ENCODE assay signal across 18 cellular contexts in the genomic region with DNA sequence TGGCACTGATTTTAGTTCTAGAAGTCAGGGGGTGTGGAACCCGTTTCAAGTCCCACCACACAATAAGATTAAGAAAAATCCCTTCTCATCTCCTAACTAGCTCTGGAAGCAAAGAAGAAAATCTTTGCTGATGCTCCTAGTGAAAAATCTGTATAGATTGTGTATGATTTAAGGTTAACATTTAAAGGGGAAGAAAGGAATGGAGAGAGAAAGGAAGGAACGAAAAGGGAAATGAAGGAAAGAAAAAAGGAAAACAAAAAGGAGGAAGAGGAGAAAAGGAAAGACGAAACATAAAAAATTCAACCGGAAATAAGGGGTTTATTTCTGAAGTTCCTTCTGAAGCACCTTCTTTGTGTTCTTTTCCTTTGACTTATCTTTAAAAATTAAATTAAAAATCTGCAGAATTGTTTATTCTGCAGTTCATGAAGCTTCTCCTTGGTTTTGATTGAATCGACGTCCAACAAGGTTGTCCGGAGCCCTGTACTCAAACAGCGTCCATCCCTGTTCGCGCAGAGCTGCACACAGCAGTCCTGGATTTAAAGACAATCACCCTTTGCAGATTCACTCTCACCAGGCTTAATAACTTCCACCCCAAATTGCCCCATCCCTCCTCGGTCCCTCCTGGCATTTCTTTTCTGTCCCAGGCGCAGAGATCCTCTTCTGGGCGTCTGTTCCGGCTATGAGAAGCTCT. TPM values are rescaled to one million over a fixed set of nuclear protein-coding genes. Genes with fewer than 3 reads are reported as not detected.
DNase-seq lines count a peak whose midpoint lies in the region; ATAC-seq, FAIRE-seq and TF ChIP-seq lines count a peak whose summit lies in the region.
"Had no signal": no experiment of that assay in that cellular context is flagged by ENCODE, and none has a peak within 500 bp of the region (broad histone marks: within the 10 kb centered on the region; RNA-seq: fewer than 3 reads in every experiment).

No MANE protein-coding gene starts in this region.

- no peak overlapping the region for H3K9ac ChIP-seq in mammary epithelial cell (ENCODE audit: insufficient read depth, low read length)
- H3K9ac ChIP-seq in endothelial cell of umbilical vein (replicated peaks; ENCODE audit: extremely low read depth, insufficient read depth, low read length) = no peak overlapping the region

- no peaks in the 10 kb centered on the region for H3K79me2 ChIP-seq in mammary epithelial cell (ENCODE audit: insufficient read depth, low read length)
- no peaks in the 10 kb centered on the region for H3K79me2 ChIP-seq in endothelial cell of umbilical vein (ENCODE audit: control insufficient read depth, insufficient read depth, low read length)

- TF ChIP-seq POLR2A in breast epithelium (IDR thresholded peaks at IDR 0.05) (no peak), endothelial cell of umbilical vein (IDR thresholded peaks at IDR 0.05; ENCODE audit: low read depth, low read length) (no peak)

- BruUV-seq in mammary epithelial cell (replicated peaks; lab: Mats Ljungman, UMichigan) (no TSS peak), endothelial cell of umbilical vein (replicated peaks; lab: Mats Ljungman, UMichigan) (no TSS peak)

- H3K4me3 Mint-ChIP-seq in neural crest cell = peak overlapping the region; percentile 97

- H3K4me3 ChIP-seq in breast epithelium (peak overlapping the region in 2 of 3 donors; percentile 63 to 78), mammary epithelial cell (replicated peaks in 1 of 3; ENCODE audit: insufficient read depth in 1 of 3, low read depth in 2 of 3, low read length in 3 of 3) (no peak overlapping the region), endothelial cell of umbilical vein (replicated peaks in 1 of 3; ENCODE audit: insufficient read depth in 1 of 3, low read depth in 1 of 3, low read length in 3 of 3) (no peak overlapping the region), coronary artery (no peak overlapping the region), left ventricle myocardium inferior (no peak overlapping the region)
- H3K4me3 ChIP-seq: A549 had no signal

- CTCF ChIA-PET in mammary epithelial cell (lab: Charles Lee; ENCODE audit: low non-redundant PET) (interaction anchor here (0.5 kb wide), 1 partner anchor 702 kb away, joined by 3 read pairs; no protein-coding TSS in a partner anchor), endothelial cell of umbilical vein (lab: Charles Lee) (interaction anchor here (1.5 to 4.2 kb wide), 4 partner anchors 1143 to 1233 kb away, joined by 4 to 34 read pairs (median 24); no protein-coding TSS in a partner anchor)

- H3K9me3 Mint-ChIP-seq in neural crest cell = no peaks in the 10 kb centered on the region

- peaks cover 92% of the 10 kb centered on the region for H3K27me3 Mint-ChIP-seq in neural crest cell (ENCODE audit: low read depth)

- in situ Hi-C loops in mammary epithelial cell (cut with MboI; ENCODE audit: low sequenced_read_pairs in 2 of 2) = loop anchor here (10.0 to 25.0 kb wide), 3 partner anchors 538 to 945 kb away; no protein-coding TSS in a partner anchor

- peaks cover 15% of the 10 kb centered on the region for H3K36me3 Mint-ChIP-seq in neural crest cell (ENCODE audit: low read depth)

- H3K4me1 Mint-ChIP-seq in neural crest cell = peaks cover 51% of the 10 kb centered on the region

- peak overlapping the region; percentile 78 to 98 for H3K27ac ChIP-seq in breast epithelium
- no peak overlapping the region for H3K27ac ChIP-seq in mammary epithelial cell (ENCODE audit: insufficient read depth, low read depth, low read length)
- no peak overlapping the region for H3K27ac ChIP-seq in endothelial cell of umbilical vein (ENCODE audit: insufficient read depth, low read depth, low read length)
- H3K27ac ChIP-seq in coronary artery = no peak overlapping the region
- H3K27ac ChIP-seq in left ventricle myocardium inferior (replicated peaks) = no peak overlapping the region
- H3K27ac ChIP-seq: A549 had no signal

- H3K4me2 ChIP-seq in mammary epithelial cell (ENCODE audit: insufficient read depth, low read depth, low read length) (no peak overlapping the region), endothelial cell of umbilical vein (ENCODE audit: insufficient read depth, low read length) (no peak overlapping the region)
- H3K4me2 ChIP-seq: A549 had no signal

- intact Hi-C loops in breast epithelium (cut with DNase I; ENCODE audit: low total_unique reads) = loop anchor here (5.0 kb wide), 1 partner anchor 1145 kb away; no protein-coding TSS in a partner anchor
- intact Hi-C loops in mammary epithelial cell (cut with micrococcal nuclease) = loop anchor here (1.0 to 10.0 kb wide), 7 partner anchors 58 to 1204 kb away; no protein-coding TSS in a partner anchor
- intact Hi-C loops in endothelial cell of umbilical vein (cut with micrococcal nuclease) = loop anchor here (1.0 to 10.0 kb wide), 2 partner anchors 1038 to 1142 kb away; no protein-coding TSS in a partner anchor
- intact Hi-C loops in left ventricle myocardium inferior (cut with micrococcal nuclease) = loop anchor here (10.0 kb wide), 1 partner anchor 1138 kb away; no protein-coding TSS in a partner anchor

- no peaks in the 10 kb centered on the region for H3K9me1 ChIP-seq in endothelial cell of umbilical vein (replicated peaks; ENCODE audit: control insufficient read depth, extremely low read depth, insufficient read depth, low read length)

- H3K27ac Mint-ChIP-seq in neural crest cell (ENCODE audit: unreplicated experiment) = peak overlapping the region; percentile 96

- POLR2A ChIA-PET in endothelial cell of umbilical vein (lab: Charles Lee) = no interaction called here

- 8% methylated on average over 13 of the region's 14 CpGs for WGBS in mammary epithelial cell (ENCODE audit: low coverage, missing lambda C conversion rate)

- H3K9me3 ChIP-seq in breast epithelium (no peaks in the 10 kb centered on the region), mammary epithelial cell (replicated peaks; ENCODE audit: insufficient read depth, low read length) (no peaks in the 10 kb centered on the region), endothelial cell of umbilical vein (replicated peaks; ENCODE audit: control insufficient read depth, insufficient read depth, low read length) (no peaks in the 10 kb centered on the region), left ventricle myocardium inferior (replicated peaks) (no peaks in the 10 kb centered on the region)
- H3K9me3 ChIP-seq: A549, Caco-2 had no signal

- H3K4me1 ChIP-seq in breast epithelium = no peaks in the 10 kb centered on the region
- H3K4me1 ChIP-seq in mammary epithelial cell (ENCODE audit: insufficient read depth, low read length) = peaks cover 10% of the 10 kb centered on the region
- no peaks in the 10 kb centered on the region for H3K4me1 ChIP-seq in endothelial cell of umbilical vein (ENCODE audit: control insufficient read depth, extremely low read depth, insufficient read depth, low read length)
- peaks cover 19% of the 10 kb centered on the region for H3K4me1 ChIP-seq in left ventricle myocardium inferior
- H3K4me1 ChIP-seq: A549 had no signal

- H3K36me3 ChIP-seq in breast epithelium = no peaks in the 10 kb centered on the region
- H3K36me3 ChIP-seq in mammary epithelial cell (ENCODE audit: insufficient read depth, low read length) = no peaks in the 10 kb centered on the region
- H3K36me3 ChIP-seq in endothelial cell of umbilical vein (ENCODE audit: control insufficient read depth in 2 of 2, extremely low read depth in 1 of 2, insufficient read depth in 2 of 2, low read length in 2 of 2) = no peaks in the 10 kb centered on the region
- no peaks in the 10 kb centered on the region for H3K36me3 ChIP-seq in left ventricle myocardium inferior

- H3K27me3 ChIP-seq in breast epithelium (peaks cover 0 to 11% of the 10 kb centered on the region in 2 donors), mammary epithelial cell (ENCODE audit: insufficient read depth, low read length) (peaks cover 52% of the 10 kb centered on the region), endothelial cell of umbilical vein (ENCODE audit: control insufficient read depth in 2 of 2, insufficient read depth in 2 of 2, low read length in 2 of 2) (peaks cover 42 to 58% of the 10 kb centered on the region in 2 experiments), left ventricle myocardium inferior (ENCODE audit: low read depth) (peaks cover 99% of the 10 kb centered on the region)

- no peak for ATAC-seq in HG02884 (IDR thresholded peaks at IDR 0.05; ENCODE audit: unreplicated experiment)
- ATAC-seq: A549, Panc1 had no signal

- H4K20me1 ChIP-seq in mammary epithelial cell (ENCODE audit: insufficient read depth, low read length) = no peaks in the 10 kb centered on the region
- H4K20me1 ChIP-seq in endothelial cell of umbilical vein (replicated peaks; ENCODE audit: control insufficient read depth, extremely low read depth, insufficient read depth, low read length) = no peaks in the 10 kb centered on the region

- dilution Hi-C loops in mammary epithelial cell (cut with HindIII; ENCODE audit: low sequenced_read_pairs) (no loop called here), endothelial cell of umbilical vein (cut with MboI; ENCODE audit: extremely low pct_ligation_motif_present, low sequenced_read_pairs) (no loop called here)

- TF ChIP-seq CTCF in breast epithelium (IDR thresholded peaks at IDR 0.05) = no peak
- no peak for TF ChIP-seq CTCF in mammary epithelial cell (conservative IDR thresholded peaks at IDR 0.05 in 1 of 2, IDR thresholded peaks at IDR 0.05 in 1 of 2; ENCODE audit: extremely low read depth in 1 of 2, insufficient read depth in 1 of 2, low read depth in 1 of 2, low read length in 2 of 2)
- TF ChIP-seq CTCF in endothelial cell of umbilical vein (IDR thresholded peaks at IDR 0.05; ENCODE audit: extremely low read depth in 1 of 2, insufficient read depth in 1 of 2, low read depth in 1 of 2, low read length in 2 of 2) = no peak
- TF ChIP-seq CTCF in neural crest cell (conservative IDR thresholded peaks at IDR 0.05) = no peak
- TF ChIP-seq CTCF in coronary artery (IDR thresholded peaks at IDR 0.05) = no peak
- no peak for TF ChIP-seq CTCF in left ventricle myocardium inferior (IDR thresholded peaks at IDR 0.05; ENCODE audit: borderline replicate concordance)

- H2AFZ ChIP-seq in mammary epithelial cell (ENCODE audit: low read depth, low read length) (no peak overlapping the region), endothelial cell of umbilical vein (ENCODE audit: low read depth, low read length) (no peak overlapping the region)

- no peak for FAIRE-seq in endothelial cell of umbilical vein (lab: Jason Lieb, UNC)
- FAIRE-seq: A549, H54 had no signal

- DNase-seq in breast epithelium (ENCODE audit: low spot score in 2 of 2) (no peak), mammary epithelial cell (no peak), endothelial cell of umbilical vein (ENCODE audit: low read depth, low spot score) (no peak), neural crest cell (ENCODE audit: low read depth, low spot score) (no peak), coronary artery (ENCODE audit: low spot score) (no peak), left ventricle myocardium inferior (no peak)
- DNase-seq in activated effector memory CD4-positive, alpha-beta T cell treated with Interleukin-2 at 50 U/mL for 16 hours = no peak
- DNase-seq: Caco-2, DMS53, Karpas-422, MM.1S, NCI-H1105, NCI-H187, NCI-H446 had no signal

RNA-seq across cellular contexts. Expression of gene TFAP2B, which starts 1.6 kb away (rescaled TPM):
- total RNA-seq in breast epithelium (10 to 100 TPM in 2 of 3 donors, under 1 TPM in 1; under 0.01 to 25.0 (median 14.4) TPM), mammary epithelial cell (1 to 10 TPM in 1 of 2 donors, under 1 TPM in 1; 0.21 to 2.0 TPM), endothelial cell of umbilical vein (not detected in 2 replicates), neural crest cell (66.1 and 73.3 TPM in 2 replicates), left ventricle myocardium inferior (not detected)
- polyA plus RNA-seq in mammary epithelial cell (not detected), endothelial cell of umbilical vein (not detected in 2 replicates)
- polyA minus RNA-seq in mammary epithelial cell (not detected), endothelial cell of umbilical vein (not detected in 2 replicates)
- not detected in 2 replicates for polyA plus RNA-seq in endothelial cell of umbilical vein (2011; cell fraction: cytosol; rRNA removed)
- not detected in 2 replicates for polyA plus RNA-seq in endothelial cell of umbilical vein (2011; cell fraction: nucleus; rRNA removed)
- not detected in 2 replicates for polyA plus RNA-seq in endothelial cell of umbilical vein (2012)
- polyA minus RNA-seq in endothelial cell of umbilical vein (2011; cell fraction: cytosol; rRNA and poly(A)+ RNA removed) = not detected
- not detected in 2 replicates for polyA minus RNA-seq in endothelial cell of umbilical vein (2011; cell fraction: nucleus; rRNA and poly(A)+ RNA removed)
- total RNA-seq: Caco-2 had no signal
- polyA plus RNA-seq: A549 had no signal

Comparison
In these comparisons a context has a peak if more than half of its experiments do, and no peak if none do; other contexts are left out.
1. H3K27ac ChIP-seq: peak in breast epithelium (2 of 2); none in mammary epithelial cell (single experiment), endothelial cell of umbilical vein (single experiment), coronary artery (0 of 2) and left ventricle myocardium inferior (single experiment).
2. H3K4me3 ChIP-seq: peak in breast epithelium (2 of 3); none in mammary epithelial cell (0 of 3), endothelial cell of umbilical vein (0 of 3), coronary artery (single experiment) and left ventricle myocardium inferior (single experiment).